Comparison of ENCODE assay signal across 9 cellular contexts in genomic region chr1:33338495-33339211, GRCh38. TPM values are rescaled to one million over a fixed set of nuclear protein-coding genes. Genes with fewer than 3 reads are reported as not detected.
DNase-seq lines count a peak whose midpoint lies in the region; ATAC-seq and TF ChIP-seq lines count a peak whose summit lies in the region.
"Had no signal": no experiment of that assay in that cellular context is flagged by ENCODE, and none has a peak within 500 bp of the region (broad histone marks: within the 10 kb centered on the region; RNA-seq: fewer than 3 reads in every experiment).

No MANE protein-coding gene starts in this region.

- H3K27me3 ChIP-seq in BLaER1 (no peaks in the 10 kb centered on the region), neural cell (ENCODE audit: insufficient read depth, low read depth, low read length) (no peaks in the 10 kb centered on the region)

- TF ChIP-seq CTCF in neural cell (IDR thresholded peaks at IDR 0.05; ENCODE audit: poor library complexity, severe bottlenecking) = no peak

- H3K9ac ChIP-seq in BLaER1 = no peak overlapping the region
- peak overlapping the region; percentile 29 for H3K9ac ChIP-seq in neural cell (ENCODE audit: low read length)

- H2AFZ ChIP-seq in neural cell (ENCODE audit: low read depth, low read length) = no peak overlapping the region

- POLR2A ChIA-PET in T-cell (lab: Charles Lee) = no interaction called here

- peaks cover 99% of the 10 kb centered on the region for H3K4me1 ChIP-seq in BLaER1

- H3K27ac Mint-ChIP-seq in T-cell = no peak overlapping the region

- H3K36me3 ChIP-seq in BLaER1 = peaks cover 88% of the 10 kb centered on the region
- peaks cover 3% of the 10 kb centered on the region for H3K36me3 ChIP-seq in neural cell (ENCODE audit: insufficient read depth, low read length)

- H3K36me3 Mint-ChIP-seq in T-cell = peaks cover 10% of the 10 kb centered on the region

- H3K4me3 ChIP-seq in BLaER1 = no peak overlapping the region
- H3K4me3 ChIP-seq in neural cell (ENCODE audit: low read length) = peak overlapping the region; percentile 44

- DNase-seq in RPMI7951 (ENCODE audit: low read depth) = peak; percentile 75
- DNase-seq in T-cell = no peak
- DNase-seq in HuH-7.5 (ENCODE audit: low spot score) = no peak

- no peaks in the 10 kb centered on the region for H3K27me3 Mint-ChIP-seq in T-cell

- ATAC-seq in esophagus mucosa (peak; percentile 16), GM18502 (IDR thresholded peaks at IDR 0.05; ENCODE audit: poor library complexity, unreplicated experiment) (no peak), T-cell (replicated peaks in 1 of 4) (no peak), HG03108 (IDR thresholded peaks at IDR 0.05; ENCODE audit: unreplicated experiment) (no peak)

- no peak overlapping the region for H3K4me3 Mint-ChIP-seq in T-cell

- peaks cover 94% of the 10 kb centered on the region for H3K79me2 ChIP-seq in neural cell (replicated peaks; ENCODE audit: insufficient read depth, low read length)

- H3K4me2 ChIP-seq in BLaER1 (peak overlapping the region; percentile 57; the same call in 1 of the 2 replicates), neural cell (ENCODE audit: low read length) (peak overlapping the region; percentile 23)

- H3K9me3 ChIP-seq in BLaER1 = no peaks in the 10 kb centered on the region
- no peaks in the 10 kb centered on the region for H3K9me3 ChIP-seq in neural cell (ENCODE audit: low read length)

- H3K9me2 ChIP-seq in neural cell (ENCODE audit: insufficient read depth, low read length) = no peaks in the 10 kb centered on the region

- H3K27ac ChIP-seq in BLaER1 (peak overlapping the region; percentile 23; the same call in 1 of the 2 replicates), neural cell (ENCODE audit: low read length) (peak overlapping the region; percentile 51)

- CTCF ChIA-PET in T-cell (lab: Charles Lee) = interaction anchor here in 1 of 2 donors (0.6 kb wide), 1 partner anchor 53 kb away, joined by 3 read pairs; no protein-coding TSS in a partner anchor

- no peaks in the 10 kb centered on the region for H3K9me3 Mint-ChIP-seq in T-cell

- TF ChIP-seq EP300 in neural cell (conservative IDR thresholded peaks at IDR 0.05; ENCODE audit: poor library complexity, severe bottlenecking) = no peak

- no peaks in the 10 kb centered on the region for H3F3A ChIP-seq in neural cell (ENCODE audit: insufficient read depth, low read length, poor library complexity, severe bottlenecking)

- H3K4me1 Mint-ChIP-seq in T-cell = peaks cover 49 to 62% (median 55%) of the 10 kb centered on the region in 3 donors

- TF ChIP-seq RAD21 in neural cell (conservative IDR thresholded peaks at IDR 0.05) = no peak

- H4K20me1 ChIP-seq in BLaER1 (peaks cover 100% of the 10 kb centered on the region), neural cell (ENCODE audit: insufficient read depth) (peaks cover 48% of the 10 kb centered on the region)

TF ChIP-seq in neural cell, 6 proteins besides CTCF, POLR2A, EP300 and RAD21:
- TF ChIP-seq MXI1 (conservative IDR thresholded peaks at IDR 0.05; ENCODE audit: poor library complexity, severe bottlenecking) = no peak
- TF ChIP-seq EZH2 (IDR thresholded peaks at IDR 0.05; ENCODE audit: borderline replicate concordance, insufficient read depth, low read length, poor library complexity, severe bottlenecking) = no peak
- TF ChIP-seq POLR2AphosphoS5 (IDR thresholded peaks at IDR 0.05) = no peak
- TF ChIP-seq SMC3 (conservative IDR thresholded peaks at IDR 0.05; ENCODE audit: poor library complexity) = no peak
- TF ChIP-seq TAF1 (IDR thresholded peaks at IDR 0.05; ENCODE audit: low read depth) = no peak
- TF ChIP-seq REST (IDR thresholded peaks at IDR 0.05; ENCODE audit: borderline replicate concordance) = no peak

RNA-seq across cellular contexts. Expression of gene A3GALT2, which starts 17.8 kb away (rescaled TPM):
- total RNA-seq in RPMI7951 (2014; rRNA removed; shearing (Covaris generic)) = not detected in 2 replicates
- total RNA-seq in esophagus mucosa (not detected), T-cell (under 1 TPM in 1 of 5 donors, not detected in 4; 0.26 TPM)
- 0.35 TPM in 1 of 2 replicates, not detected in the other for polyA plus RNA-seq in neural cell
- polyA minus RNA-seq in neural cell = not detected in 2 replicates
- total RNA-seq: activated CD8-positive, alpha-beta memory T cell treated with anti-CD3 and anti-CD28 coated beads for 36 hours had no signal
